In the genomic region with DNA sequence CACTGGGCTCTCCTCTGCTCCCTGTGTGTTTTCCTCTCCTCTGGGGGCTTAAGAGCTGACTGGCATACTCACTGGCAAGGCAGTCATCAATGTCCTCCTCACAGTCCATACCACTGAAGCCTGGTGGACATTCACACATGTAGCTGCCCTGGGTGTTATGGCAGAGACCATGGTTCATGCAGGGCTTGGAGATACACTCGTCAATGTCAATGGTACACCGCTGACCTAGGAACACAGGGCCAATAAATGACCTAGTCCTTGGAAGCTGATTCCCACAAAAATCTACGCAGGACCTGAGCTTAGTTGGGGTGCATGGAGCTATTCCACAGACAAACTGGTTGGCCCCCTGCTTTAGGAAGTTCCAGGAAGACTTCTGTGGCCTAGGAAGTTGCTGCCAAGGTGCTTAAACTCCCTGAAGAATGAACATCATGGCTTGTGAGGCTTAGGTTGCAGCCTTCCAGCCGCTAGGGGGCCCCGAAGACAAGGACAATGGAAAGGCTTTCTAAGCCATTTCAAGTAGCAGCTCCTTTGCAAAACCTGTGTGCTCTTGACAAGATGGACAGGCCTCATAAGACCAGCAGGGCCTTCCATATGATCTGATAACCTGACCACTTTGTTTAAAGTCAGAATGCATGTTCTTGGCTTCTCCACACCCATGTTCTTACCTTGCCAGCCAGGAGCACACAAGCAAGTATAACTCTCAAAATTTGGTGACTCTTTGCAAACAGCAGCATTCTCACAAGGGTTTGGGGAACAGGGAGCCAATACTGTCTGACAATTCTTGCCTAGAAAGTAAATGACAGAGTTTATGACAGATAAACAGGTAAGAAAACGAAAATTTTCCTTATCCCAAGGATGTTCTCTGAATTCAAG, we compare ENCODE assay signal across 8 cellular contexts. TPM values are rescaled to one million over a fixed set of nuclear protein-coding genes. Genes with fewer than 3 reads are reported as not detected.
DNase-seq lines count a peak whose midpoint lies in the region; ATAC-seq and TF ChIP-seq lines count a peak whose summit lies in the region.

No MANE protein-coding gene starts in this region.

- H2AK5ac ChIP-seq in mesenchymal stem cell (ENCODE audit: low read length, severe bottlenecking): no peak overlapping the region

- no peak overlapping the region for H3K4ac ChIP-seq in mesenchymal stem cell (ENCODE audit: low read depth in 1 of 2, low read length in 2 of 2)

- peaks cover 19 to 63% of the 10 kb centered on the region in 2 experiments for H3K36me3 ChIP-seq in mesenchymal stem cell (ENCODE audit: control insufficient read depth in 1 of 2, insufficient read depth in 2 of 2, low read depth in 1 of 2, low read length in 2 of 2)

- H2BK15ac ChIP-seq in mesenchymal stem cell (ENCODE audit: low read depth, poor library complexity, severe bottlenecking): no peak overlapping the region

- H3K27ac ChIP-seq in mesenchymal stem cell (ENCODE audit: low read length, poor library complexity, severe bottlenecking): no peak overlapping the region

- no peak overlapping the region for H3K4me3 ChIP-seq in mesenchymal stem cell (ENCODE audit: insufficient read depth in 1 of 2, low read depth in 1 of 2, low read length in 2 of 2)

- no peak overlapping the region for H3K18ac ChIP-seq in mesenchymal stem cell (ENCODE audit: low read depth in 1 of 2, low read length in 2 of 2)

- no peaks in the 10 kb centered on the region for H3K27me3 ChIP-seq in mesenchymal stem cell (ENCODE audit: control insufficient read depth in 1 of 2, insufficient read depth in 1 of 2, low read length in 2 of 2)

- peaks cover 2% of the 10 kb centered on the region for H3K4me1 ChIP-seq in mesenchymal stem cell (ENCODE audit: control insufficient read depth, insufficient read depth, low read depth, low read length)

- no peak overlapping the region for H2BK12ac ChIP-seq in mesenchymal stem cell (ENCODE audit: low read length in 2 of 2)

- no peaks in the 10 kb centered on the region for H3K9me3 ChIP-seq in mesenchymal stem cell (ENCODE audit: control insufficient read depth, low read length)

- H4K8ac ChIP-seq in mesenchymal stem cell (ENCODE audit: low read length): no peak overlapping the region

- DNase-seq in GM13977 (ENCODE audit: low spot score) (peak; percentile 45), NCI-H748 treated with DMSO at 0.1 percent for 48 hours (lab: John Stamatoyannopoulos, UW) (peak; percentile 21), mesenchymal stem cell (peak; percentile 76)
- DNase-seq in activated CD4-positive, alpha-beta T cell treated with anti-CD3 and anti-CD28 coated beads, Interleukin-2, amount 50 U/mL, for 48 hours: peak; percentile 81 to 84
- peak; percentile 48 for DNase-seq in effector CD4-positive, alpha-beta T cell
- DNase-seq in stimulated activated CD8-positive, alpha-beta memory T cell treated with anti-CD3 and anti-CD28 coated beads, Interleukin-15, amount 100 ng/mL, for 4 hours (ENCODE audit: low read depth in 2 of 2): peak; percentile 12 to 34

- no peak overlapping the region for H2AFZ ChIP-seq in mesenchymal stem cell (ENCODE audit: low read depth, low read length)

- no peak overlapping the region for H3K23ac ChIP-seq in mesenchymal stem cell (ENCODE audit: low read length in 2 of 2)

- ATAC-seq in HG03460 (IDR thresholded peaks at IDR 0.05; ENCODE audit: unreplicated experiment) (peak; percentile 71), HG03108 (IDR thresholded peaks at IDR 0.05; ENCODE audit: unreplicated experiment) (no peak)

- H4K91ac ChIP-seq in mesenchymal stem cell (ENCODE audit: low read length): no peak overlapping the region

- WGBS in mesenchymal stem cell: 54% methylated on average over 5 of the region's 6 CpGs

- H3K14ac ChIP-seq in mesenchymal stem cell (ENCODE audit: low read length in 2 of 2): no peak overlapping the region

- in situ Hi-C loops in GM13977 (cut with MboI; ENCODE audit: low pct_unique_long_range_greater_than_20kb, low sequenced_read_pairs, unreplicated experiment): no loop called here

- H3K9ac ChIP-seq in mesenchymal stem cell (ENCODE audit: low read length): peak overlapping the region; percentile 34

- peaks cover 6% of the 10 kb centered on the region for H3K79me1 ChIP-seq in mesenchymal stem cell (replicated peaks; ENCODE audit: low read length, poor library complexity, severe bottlenecking)

- no peak overlapping the region for H2BK5ac ChIP-seq in mesenchymal stem cell (ENCODE audit: low read depth, low read length, poor library complexity, severe bottlenecking)

- TF ChIP-seq CTCF in GM13977 (IDR thresholded peaks at IDR 0.05; ENCODE audit: extremely low read depth, insufficient read depth, missing control alignments): peak; percentile 96

- no peak overlapping the region for H2BK120ac ChIP-seq in mesenchymal stem cell (ENCODE audit: low read depth, low read length)

- no peak overlapping the region for H3K4me2 ChIP-seq in mesenchymal stem cell (ENCODE audit: low read length, poor library complexity, severe bottlenecking)

RNA-seq across cellular contexts. Expression of gene ADAM30, which starts 52.3 kb away (rescaled TPM):
- not detected for polyA plus RNA-seq in mesenchymal stem cell (2013, experiment 1 of 2)
- polyA plus RNA-seq in mesenchymal stem cell (2013, experiment 2 of 2): not detected

Comparison
In these comparisons a context has a peak if more than half of its experiments do, and no peak if none do; other contexts are left out.
1. DNase-seq: peak in every context shown above with its lines; median percentile 82 in activated CD4-positive, alpha-beta T cell treated with anti-CD3 and anti-CD28 coated beads, Interleukin-2, amount 50 U/mL, for 48 hours; 76 in mesenchymal stem cell; 48 in effector CD4-positive, alpha-beta T cell; 45 in GM13977; 23 in stimulated activated CD8-positive, alpha-beta memory T cell treated with anti-CD3 and anti-CD28 coated beads, Interleukin-15, amount 100 ng/mL, for 4 hours; 21 in NCI-H748 treated with DMSO at 0.1 percent for 48 hours.